In the genomic region with DNA sequence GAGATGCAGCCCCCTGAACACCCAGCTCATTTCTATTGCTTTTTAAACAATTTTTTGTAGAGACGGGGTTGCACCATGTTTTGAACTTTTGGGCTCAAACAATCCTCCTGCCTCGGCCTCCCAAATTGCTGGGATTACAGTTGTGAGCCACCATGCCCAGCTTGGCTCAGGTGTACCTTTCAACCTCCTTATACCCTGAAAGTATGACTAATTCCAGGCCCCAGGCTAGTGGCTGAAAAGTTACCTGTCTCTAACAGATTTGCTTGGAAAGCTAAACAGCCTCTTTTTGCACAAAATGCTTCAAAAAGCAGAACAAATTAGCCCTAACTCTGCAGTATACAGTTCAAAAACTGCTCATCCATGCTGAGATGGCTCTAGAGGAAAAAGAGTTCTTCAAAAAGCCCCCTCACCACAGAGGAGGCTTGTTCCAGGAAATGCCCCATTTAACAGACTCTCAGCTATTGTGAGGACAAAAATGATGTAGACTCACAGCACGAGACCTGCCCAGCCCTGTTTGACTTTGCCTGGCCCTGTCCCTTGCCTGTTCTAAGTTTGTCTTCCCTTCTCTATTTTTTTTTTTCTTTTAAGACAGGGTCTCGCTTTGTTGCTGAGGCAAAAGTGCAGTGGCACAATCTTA, we compare ENCODE assay signal across 1 cellular context.
TF ChIP-seq lines count a peak whose summit lies in the region.

No MANE protein-coding gene starts in this region.

TF ChIP-seq in H1, 55 proteins besides CTCF, POLR2A, EP300 and RAD21:
- TF ChIP-seq POLR2AphosphoS5 (IDR thresholded peaks at IDR 0.05; ENCODE audit: low read depth, low read length) (no peak), SP2 (IDR thresholded peaks at IDR 0.05; ENCODE audit: low read length) (no peak), RFX5 (IDR thresholded peaks at IDR 0.05; ENCODE audit: borderline replicate concordance, low read depth, low read length) (no peak), GABPA (IDR thresholded peaks at IDR 0.05; ENCODE audit: borderline replicate concordance, insufficient read depth, low read length) (no peak)
TF ChIP-seq in H1: peak in this region for 0.
